ENCODE assay signal across 19 cellular contexts in the genomic region with DNA sequence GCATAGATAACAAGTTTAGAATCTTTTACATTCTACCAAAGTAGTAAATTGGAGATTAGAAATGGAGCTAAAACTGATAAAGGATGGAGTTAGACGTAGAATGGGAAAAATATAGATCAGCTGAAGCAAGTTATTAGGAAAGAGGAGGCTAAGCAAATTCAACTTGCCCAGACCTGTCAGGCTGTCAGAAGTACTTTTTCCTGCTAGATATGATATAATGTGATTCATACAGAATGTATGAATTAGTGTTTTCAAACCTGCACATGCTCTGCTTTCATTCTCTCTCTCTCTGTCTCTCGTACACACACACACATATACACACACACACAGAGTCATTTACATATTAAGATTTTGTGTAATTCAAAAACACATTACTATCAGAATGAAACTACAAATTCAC.
"Had no signal": no experiment of that assay in that cellular context is flagged by ENCODE, and none has a peak within 500 bp of the region (broad histone marks: within the 10 kb centered on the region; RNA-seq: fewer than 3 reads in every experiment).

No MANE protein-coding gene starts in this region.

- H3K4me3 ChIP-seq: colonic mucosa, esophagus squamous epithelium, mucosa of descending colon, ovary, right atrium auricular region, testis, tibial nerve, upper lobe of right lung, vagina had no signal

- ATAC-seq: left colon; left ventricle myocardium superior; mucosa of descending colon; naive thymus-derived CD8-positive, alpha-beta T cell; stimulated activated effector memory CD8-positive, alpha-beta T cell treated with anti-CD3 and anti-CD28 coated beads, Interleukin-12 subunit alpha, Interleukin-12 subunit beta, amount 100 ng/mL, for 72 hours; upper lobe of right lung had no signal

- DNase-seq: colonic mucosa; dermis blood vessel endothelial cell; endodermal cell; esophagus squamous epithelium; foreskin fibroblast; immature natural killer cell; left colon; left ventricle myocardium superior; mucosa of descending colon; naive thymus-derived CD8-positive, alpha-beta T cell; ovary; stimulated activated CD4-positive, alpha-beta T cell treated with anti-CD3 and anti-CD28 coated beads, Interleukin-4, amount 100 ng/mL, for 1 hour; stimulated activated CD8-positive, alpha-beta memory T cell treated with anti-CD3 and anti-CD28 coated beads, Interleukin-4, amount 100 ng/mL, for 48 hours; testis; upper lobe of right lung had no signal

- H3K36me3 ChIP-seq: colonic mucosa, esophagus squamous epithelium, ovary, right atrium auricular region, tibial nerve, upper lobe of right lung, vagina had no signal

- H3K27ac ChIP-seq: colonic mucosa, esophagus squamous epithelium, ovary, right atrium auricular region, testis, tibial nerve, upper lobe of right lung, vagina had no signal

- H3K4me1 ChIP-seq: colonic mucosa, right atrium auricular region, testis, tibial nerve, upper lobe of right lung, vagina had no signal

- H3K9me3 ChIP-seq: colonic mucosa, esophagus squamous epithelium, mucosa of descending colon, ovary, right atrium auricular region, testis, tibial nerve, upper lobe of right lung, vagina had no signal

- H3K27me3 ChIP-seq: colonic mucosa, esophagus squamous epithelium, ovary, right atrium auricular region, testis, tibial nerve, upper lobe of right lung, vagina had no signal
